11 cellular contexts compared by ENCODE assay signal in genomic region chr5:112951124-112951702, GRCh38. TPM values are rescaled to one million over a fixed set of nuclear protein-coding genes. Genes with fewer than 3 reads are reported as not detected.
A peak's percentile ranks its signal among the peaks of the same experiment; 100 is the strongest.
DNase-seq lines count a peak whose midpoint lies in the region; ATAC-seq, FAIRE-seq and TF ChIP-seq lines count a peak whose summit lies in the region.
"Had no signal": no experiment of that assay in that cellular context is flagged by ENCODE, and none has a peak within 500 bp of the region (broad histone marks: within the 10 kb centered on the region; RNA-seq: fewer than 3 reads in every experiment).

No MANE protein-coding gene starts in this region.

- peak; percentile 92 for ATAC-seq in GM18517 (IDR thresholded peaks at IDR 0.05; ENCODE audit: unreplicated experiment)
- peak; percentile 98 for ATAC-seq in GM19025 (IDR thresholded peaks at IDR 0.05; ENCODE audit: low read depth, unreplicated experiment)
- peak; percentile 75 for ATAC-seq in HG02678 (IDR thresholded peaks at IDR 0.05; ENCODE audit: unreplicated experiment)
- peak; percentile 62 for ATAC-seq in HG03460 (IDR thresholded peaks at IDR 0.05; ENCODE audit: unreplicated experiment)
- ATAC-seq in left lobe of liver, result no peak
- ATAC-seq: CD8-positive, alpha-beta T cell had no signal

- POLR2A ChIA-PET in CD8-positive, alpha-beta memory T cell (lab: Charles Lee), result no interaction called here

- no peaks in the 10 kb centered on the region for H3K4me1 ChIP-seq in CD8-positive, alpha-beta memory T cell (ENCODE audit: insufficient read depth, low read length)

- no peaks in the 10 kb centered on the region for H3K27me3 ChIP-seq in CD8-positive, alpha-beta memory T cell (ENCODE audit: insufficient read depth, low read length, poor library complexity, severe bottlenecking)

- no peaks in the 10 kb centered on the region for H3K9me3 Mint-ChIP-seq in CD8-positive, alpha-beta memory T cell
- H3K9me3 Mint-ChIP-seq: CD8-positive, alpha-beta T cell had no signal

- no peak for DNase-seq in CD8-positive, alpha-beta memory T cell
- DNase-seq in GM12892 (ENCODE audit: insufficient read length), result no peak
- no peak for DNase-seq in left lobe of liver (ENCODE audit: low spot score)
- DNase-seq: CD8-positive, alpha-beta T cell; effector CD4-positive, alpha-beta T cell; NCI-H1105 treated with DMSO at 0.1 percent for 48 hours had no signal

- H3K4me1 Mint-ChIP-seq in CD8-positive, alpha-beta memory T cell, result peaks cover 0 to 6% (median 3%) of the 10 kb centered on the region in 3 donors
- H3K4me1 Mint-ChIP-seq: neural crest cell had no signal

- no peaks in the 10 kb centered on the region for H3K36me3 Mint-ChIP-seq in CD8-positive, alpha-beta memory T cell
- H3K36me3 Mint-ChIP-seq: CD8-positive, alpha-beta T cell had no signal

- no peak for FAIRE-seq in GM12892 (lab: Jason Lieb, UNC)

- H3K27ac Mint-ChIP-seq in CD8-positive, alpha-beta memory T cell, result no peak overlapping the region
- H3K27ac Mint-ChIP-seq: CD8-positive, alpha-beta T cell had no signal

- H3K36me3 ChIP-seq in CD8-positive, alpha-beta memory T cell (ENCODE audit: insufficient read depth, low read length), result no peaks in the 10 kb centered on the region

- no peak overlapping the region for H3K4me3 Mint-ChIP-seq in CD8-positive, alpha-beta memory T cell
- H3K4me3 Mint-ChIP-seq: CD8-positive, alpha-beta T cell; neural crest cell had no signal

- TF ChIP-seq POLR2A in GM12892 (IDR thresholded peaks at IDR 0.05; ENCODE audit: low read depth, low read length), result no peak

- no peaks in the 10 kb centered on the region for H3K9me3 ChIP-seq in CD8-positive, alpha-beta memory T cell (ENCODE audit: low read length)

- no peak overlapping the region for H3K4me3 ChIP-seq in CD8-positive, alpha-beta memory T cell (ENCODE audit: low read length)

- CTCF ChIA-PET in CD8-positive, alpha-beta memory T cell (lab: Charles Lee), result no interaction called here

- H3K27me3 Mint-ChIP-seq in CD8-positive, alpha-beta memory T cell, result peaks cover 6 to 12% of the 10 kb centered on the region in 2 donors

- H3K27ac ChIP-seq in CD8-positive, alpha-beta memory T cell (ENCODE audit: low read depth, low read length), result no peak overlapping the region

RNA-seq across cellular contexts. Expression of gene DCP2, which starts 25.4 kb away (rescaled TPM):
- 10 to 100 TPM; 54.5 to 61.5 TPM for total RNA-seq in CD8-positive, alpha-beta memory T cell
- 59.5 TPM for polyA plus RNA-seq in CD8-positive, alpha-beta memory T cell
- 29.5 TPM for polyA plus RNA-seq in GM12892 (2012; ENCODE audit: missing spikeins)
- 16.7 TPM for total RNA-seq in left lobe of liver

RNA-seq across cellular contexts. Expression of gene REEP5, which starts 29.2 kb away (rescaled TPM):
- total RNA-seq in CD8-positive, alpha-beta memory T cell, result 10 to 100 TPM; 63.5 to 74.0 TPM
- 121 TPM for polyA plus RNA-seq in CD8-positive, alpha-beta memory T cell
- polyA plus RNA-seq in GM12892 (2012; ENCODE audit: missing spikeins), result 25.6 TPM
- total RNA-seq in left lobe of liver, result 73.3 TPM
